In the genomic region with DNA sequence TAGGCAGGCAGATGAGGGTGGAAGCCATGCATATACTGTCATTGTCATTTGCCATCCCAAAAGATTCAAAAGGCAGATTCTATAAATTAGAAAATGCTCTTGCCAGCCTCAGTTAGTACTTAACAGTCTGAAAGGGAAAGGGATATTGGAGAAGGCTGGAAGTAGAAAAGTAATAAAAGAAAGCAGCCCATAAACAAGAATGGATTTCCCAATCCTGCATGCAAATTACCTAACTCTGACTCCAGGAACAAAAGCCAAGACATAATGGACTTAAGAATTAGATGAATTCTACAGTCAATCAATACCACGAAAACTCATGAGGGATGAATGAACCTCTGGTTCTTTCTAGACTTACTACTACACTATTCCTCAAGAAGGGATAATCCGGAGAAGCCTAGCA, we compare ENCODE assay signal across 21 cellular contexts. TPM values are rescaled to one million over a fixed set of nuclear protein-coding genes. Genes with fewer than 3 reads are reported as not detected.
DNase-seq lines count a peak whose midpoint lies in the region; ATAC-seq and TF ChIP-seq lines count a peak whose summit lies in the region.
"Had no signal": no experiment of that assay in that cellular context is flagged by ENCODE, and none has a peak within 500 bp of the region (broad histone marks: within the 10 kb centered on the region; RNA-seq: fewer than 3 reads in every experiment).

No MANE protein-coding gene starts in this region.

- H3K4me3 Mint-ChIP-seq in activated naive CD8-positive, alpha-beta T cell treated with anti-CD3 and anti-CD28 coated beads for 36 hours, result no peak overlapping the region
- H3K4me3 Mint-ChIP-seq: activated naive CD8-positive, alpha-beta T cell treated with anti-CD3 and anti-CD28 coated beads, Interleukin-2, amount 10 ng/mL, durations not matched to agents 7 days and 5 days; activated T-helper 1 cell treated with anti-CD3 and anti-CD28 coated beads, Interleukin-12 subunit alpha, Interleukin-12 subunit beta, Interleukin-2, Interleukin-4 antibody, amounts not matched to agents 30 ng/mL and 10 ng/mL and 1 ng/mL, durations not matched to agents 14 hours and 24 hours and 36 hours; CD14-positive monocyte had no signal

- no peak for TF ChIP-seq CTCF in fibroblast of villous mesenchyme (IDR thresholded peaks at IDR 0.05; ENCODE audit: insufficient read depth, low read depth, low read length)

- H3K36me3 ChIP-seq in adipocyte (ENCODE audit: control insufficient read depth, insufficient read depth, low read length, severe bottlenecking), result no peaks in the 10 kb centered on the region
- H3K36me3 ChIP-seq: right lobe of liver, SJSA1, upper lobe of right lung had no signal

- peaks cover 6% of the 10 kb centered on the region for H3K4me1 ChIP-seq in adipocyte (ENCODE audit: control insufficient read depth, insufficient read depth, low read length)
- H3K4me1 ChIP-seq: SJSA1 had no signal

- no peaks in the 10 kb centered on the region for H3K36me3 Mint-ChIP-seq in activated naive CD8-positive, alpha-beta T cell treated with anti-CD3 and anti-CD28 coated beads for 36 hours

- peaks cover 8% of the 10 kb centered on the region for H3K4me1 Mint-ChIP-seq in activated naive CD8-positive, alpha-beta T cell treated with anti-CD3 and anti-CD28 coated beads for 36 hours

- no peaks in the 10 kb centered on the region for H3K9me3 ChIP-seq in adipocyte (ENCODE audit: control insufficient read depth, low read length)
- H3K9me3 ChIP-seq: right lobe of liver, SJSA1, upper lobe of right lung had no signal

- no peak overlapping the region for H3K27ac Mint-ChIP-seq in activated naive CD8-positive, alpha-beta T cell treated with anti-CD3 and anti-CD28 coated beads for 36 hours
- H3K27ac Mint-ChIP-seq: activated naive CD8-positive, alpha-beta T cell treated with anti-CD3 and anti-CD28 coated beads, Interleukin-2, amount 10 ng/mL, durations not matched to agents 7 days and 5 days; activated T-helper 1 cell treated with anti-CD3 and anti-CD28 coated beads, Interleukin-12 subunit alpha, Interleukin-12 subunit beta, Interleukin-2, Interleukin-4 antibody, amounts not matched to agents 30 ng/mL and 10 ng/mL and 1 ng/mL, durations not matched to agents 14 hours and 24 hours and 36 hours had no signal

- peaks cover 4% of the 10 kb centered on the region for H3K27me3 Mint-ChIP-seq in activated naive CD8-positive, alpha-beta T cell treated with anti-CD3 and anti-CD28 coated beads for 36 hours

- H3K9ac ChIP-seq in adipocyte (ENCODE audit: low read length), result no peak overlapping the region

- H3K4me3 ChIP-seq in adipocyte (ENCODE audit: low read length) (no peak overlapping the region), fibroblast of villous mesenchyme (ENCODE audit: low read depth, low read length) (no peak overlapping the region)
- H3K4me3 ChIP-seq: right lobe of liver, SJSA1, upper lobe of right lung had no signal

- H3K9me3 Mint-ChIP-seq in activated naive CD8-positive, alpha-beta T cell treated with anti-CD3 and anti-CD28 coated beads for 36 hours, result no peaks in the 10 kb centered on the region
- H3K9me3 Mint-ChIP-seq: activated naive CD8-positive, alpha-beta T cell treated with anti-CD3 and anti-CD28 coated beads, Interleukin-2, amount 10 ng/mL, durations not matched to agents 7 days and 5 days; activated T-helper 1 cell treated with anti-CD3 and anti-CD28 coated beads, Interleukin-12 subunit alpha, Interleukin-12 subunit beta, Interleukin-2, Interleukin-4 antibody, amounts not matched to agents 30 ng/mL and 10 ng/mL and 1 ng/mL, durations not matched to agents 14 hours and 24 hours and 36 hours; CD14-positive monocyte had no signal

- no peak for ATAC-seq in HG02571 (IDR thresholded peaks at IDR 0.05; ENCODE audit: unreplicated experiment)
- ATAC-seq: left lobe of liver; right lobe of liver; stimulated activated naive CD8-positive, alpha-beta T cell treated with anti-CD3 and anti-CD28 coated beads, Interleukin-15, Interleukin-2, amounts not matched to agents 100 U/mL and 50 U/mL, for 24 hours; upper lobe of right lung had no signal

- DNase-seq in SKM-1 treated with dmso at 0.1 percent for 144 hours (lab: John Stamatoyannopoulos, UW; ENCODE audit: unreplicated experiment) (peak; percentile 36), SKM-1 (lab: John Stamatoyannopoulos, UW; ENCODE audit: unreplicated experiment) (no peak), adipocyte (ENCODE audit: low read depth) (peak; percentile 68), fibroblast of villous mesenchyme (ENCODE audit: low read depth) (peak; percentile 59), superior temporal gyrus (ENCODE audit: extremely low spot score) (peak; percentile 21), GOT3 (lab: John Stamatoyannopoulos, UW) (no peak)
- no peak for DNase-seq in activated naive CD8-positive, alpha-beta T cell treated with anti-CD3 and anti-CD28 coated beads for 36 hours
- DNase-seq: activated CD4-positive, CD25-positive, alpha-beta regulatory T cell treated with anti-CD3 and anti-CD28 coated beads, Interleukin-2, amount 50 U/mL, for 72 hours; activated naive CD8-positive, alpha-beta T cell treated with anti-CD3 and anti-CD28 coated beads, Interleukin-2, amount 10 ng/mL, durations not matched to agents 7 days and 5 days; DMS79; MM.1S; NCI-H187 treated with DMSO at 0.1 percent for 48 hours; NCI-H446; right lobe of liver; stimulated activated naive CD8-positive, alpha-beta T cell treated with anti-CD3 and anti-CD28 coated beads, Interleukin-15, Interleukin-2, amounts not matched to agents 100 U/mL and 50 U/mL, for 24 hours; upper lobe of right lung had no signal

- H3K27me3 ChIP-seq in adipocyte (replicated peaks; ENCODE audit: control insufficient read depth, insufficient read depth, low read length), result no peaks in the 10 kb centered on the region
- H3K27me3 ChIP-seq: right lobe of liver, SJSA1, upper lobe of right lung had no signal

RNA-seq across cellular contexts. Expression of a gene that starts 5.9 kb away (rescaled TPM):
- 68.9 and 69.1 TPM in 2 replicates for total RNA-seq in fibroblast of villous mesenchyme
- total RNA-seq in activated naive CD8-positive, alpha-beta T cell treated with anti-CD3 and anti-CD28 coated beads for 36 hours, result 10 to 100 TPM; 40.1 to 43.0 TPM

Comparison
In these comparisons a context has a peak if more than half of its experiments do, and no peak if none do; other contexts are left out.
1. DNase-seq: peak in SKM-1 treated with dmso at 0.1 percent for 144 hours (single experiment), adipocyte (single experiment), fibroblast of villous mesenchyme (single experiment) and superior temporal gyrus (single experiment); none in SKM-1 (single experiment), activated naive CD8-positive, alpha-beta T cell treated with anti-CD3 and anti-CD28 coated beads for 36 hours (single experiment) and GOT3 (single experiment).